Comparison of ENCODE assay signal across 1 cellular context in genomic region chr9:14380061-14380836, GRCh38.
TF ChIP-seq lines count a peak whose summit lies in the region.

No MANE protein-coding gene starts in this region.

TF ChIP-seq in GM12878, 131 proteins besides CTCF, POLR2A, EP300 and RAD21 (continued from another document):
- TF ChIP-seq TARDBP (IDR thresholded peaks at IDR 0.05; ENCODE audit: borderline replicate concordance), result no peak
- TF ChIP-seq, protein P1, sequence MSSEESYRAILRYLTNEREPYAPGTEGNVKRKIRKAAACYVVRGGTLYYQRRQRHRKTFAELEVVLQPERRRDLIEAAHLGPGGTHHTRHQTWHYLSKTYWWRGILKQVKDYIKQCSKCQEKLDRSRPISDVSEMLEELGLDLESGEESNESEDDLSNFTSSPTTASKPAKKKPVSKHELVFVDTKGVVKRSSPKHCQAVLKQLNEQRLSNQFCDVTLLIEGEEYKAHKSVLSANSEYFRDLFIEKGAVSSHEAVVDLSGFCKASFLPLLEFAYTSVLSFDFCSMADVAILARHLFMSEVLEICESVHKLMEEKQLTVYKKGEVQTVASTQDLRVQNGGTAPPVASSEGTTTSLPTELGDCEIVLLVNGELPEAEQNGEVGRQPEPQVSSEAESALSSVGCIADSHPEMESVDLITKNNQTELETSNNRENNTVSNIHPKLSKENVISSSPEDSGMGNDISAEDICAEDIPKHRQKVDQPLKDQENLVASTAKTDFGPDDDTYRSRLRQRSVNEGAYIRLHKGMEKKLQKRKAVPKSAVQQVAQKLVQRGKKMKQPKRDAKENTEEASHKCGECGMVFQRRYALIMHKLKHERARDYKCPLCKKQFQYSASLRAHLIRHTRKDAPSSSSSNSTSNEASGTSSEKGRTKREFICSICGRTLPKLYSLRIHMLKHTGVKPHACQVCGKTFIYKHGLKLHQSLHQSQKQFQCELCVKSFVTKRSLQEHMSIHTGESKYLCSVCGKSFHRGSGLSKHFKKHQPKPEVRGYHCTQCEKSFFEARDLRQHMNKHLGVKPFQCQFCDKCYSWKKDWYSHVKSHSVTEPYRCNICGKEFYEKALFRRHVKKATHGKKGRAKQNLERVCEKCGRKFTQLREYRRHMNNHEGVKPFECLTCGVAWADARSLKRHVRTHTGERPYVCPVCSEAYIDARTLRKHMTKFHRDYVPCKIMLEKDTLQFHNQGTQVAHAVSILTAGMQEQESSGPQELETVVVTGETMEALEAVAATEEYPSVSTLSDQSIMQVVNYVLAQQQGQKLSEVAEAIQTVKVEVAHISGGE (CRISPR knock-in tag; IDR thresholded peaks at IDR 0.05), result no peak
